Comparison of ENCODE assay signal across 9 cellular contexts in the genomic region with DNA sequence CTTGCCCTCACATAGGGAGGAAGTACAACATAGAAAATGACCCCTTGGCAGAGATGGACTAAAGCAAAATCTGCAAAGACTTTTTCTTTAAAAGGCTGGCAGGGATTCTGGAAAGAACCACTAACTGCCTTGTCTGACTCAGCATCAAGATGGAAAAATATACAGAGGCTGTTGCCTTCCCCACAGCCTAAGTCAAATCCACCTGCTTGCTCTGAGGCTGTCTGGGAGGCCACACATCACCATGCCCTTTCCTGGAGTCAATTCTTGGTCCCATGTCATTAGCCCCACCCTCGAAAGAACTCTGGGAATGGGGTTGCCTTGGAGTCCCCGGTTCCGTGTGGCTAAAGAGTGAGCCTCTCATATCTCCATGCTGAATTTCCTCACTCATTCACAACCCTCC. TPM values are rescaled to one million over a fixed set of nuclear protein-coding genes. Genes with fewer than 3 reads are reported as not detected.
DNase-seq lines count a peak whose midpoint lies in the region; ATAC-seq, FAIRE-seq and TF ChIP-seq lines count a peak whose summit lies in the region.
"Had no signal": no experiment of that assay in that cellular context is flagged by ENCODE, and none has a peak within 500 bp of the region (broad histone marks: within the 10 kb centered on the region; RNA-seq: fewer than 3 reads in every experiment).

No MANE protein-coding gene starts in this region.

- H4K20me1 ChIP-seq in astrocyte (ENCODE audit: insufficient read depth, low read length) = no peaks in the 10 kb centered on the region

- H3K9me3 ChIP-seq in heart left ventricle = no peaks in the 10 kb centered on the region
- no peaks in the 10 kb centered on the region for H3K9me3 ChIP-seq in astrocyte (ENCODE audit: insufficient read depth, low read depth, low read length)
- H3K9me3 ChIP-seq in uterus = no peaks in the 10 kb centered on the region

- H3K4me3 Mint-ChIP-seq in astrocyte (ENCODE audit: unreplicated experiment) (no peak overlapping the region), memory B cell (no peak overlapping the region)

- H3K4me2 ChIP-seq in astrocyte (ENCODE audit: low read length) = peak overlapping the region; percentile 53

- peak overlapping the region; percentile 20 for H3K9ac ChIP-seq in astrocyte (ENCODE audit: low read length)

- H3K9me3 Mint-ChIP-seq in astrocyte (ENCODE audit: unreplicated experiment) (no peaks in the 10 kb centered on the region), memory B cell (no peaks in the 10 kb centered on the region)

- no peak for TF ChIP-seq CTCF in heart left ventricle (IDR thresholded peaks at IDR 0.05)
- no peak for TF ChIP-seq CTCF in astrocyte (IDR thresholded peaks at IDR 0.05; ENCODE audit: insufficient read depth, low read depth, low read length)
- no peak for TF ChIP-seq CTCF in uterus (IDR thresholded peaks at IDR 0.05)

- H2AFZ ChIP-seq in astrocyte (ENCODE audit: low read depth, low read length) = peak overlapping the region; percentile 40

- FAIRE-seq in astrocyte (lab: Jason Lieb, UNC) = no peak
- FAIRE-seq: G401.6 had no signal

- DNase-seq in heart left ventricle = peak in 1 of 5 donors; percentile 22
- no peak for DNase-seq in cardiac septum (ENCODE audit: low spot score)
- DNase-seq in astrocyte (ENCODE audit: low read depth) = peak; percentile 75
- DNase-seq in memory B cell (ENCODE audit: low spot score in 2 of 2) = no peak
- no peak for DNase-seq in uterus
- no peak for DNase-seq in DMS114 treated with DMSO at 0.1 percent for 48 hours (lab: John Stamatoyannopoulos, UW; ENCODE audit: unreplicated experiment)
- DNase-seq in middle frontal gyrus (ENCODE audit: extremely low spot score, low spot score) = no peak
- no peak for DNase-seq in NCI-H69 (lab: John Stamatoyannopoulos, UW)

- H3K36me3 ChIP-seq in heart left ventricle (peaks cover 0 to 14% (median 1%) of the 10 kb centered on the region in 9 donors), astrocyte (ENCODE audit: insufficient read depth, low read length) (no peaks in the 10 kb centered on the region), uterus (no peaks in the 10 kb centered on the region)

- H3K27me3 ChIP-seq in heart left ventricle (no peaks in the 10 kb centered on the region), astrocyte (ENCODE audit: insufficient read depth, low read length) (no peaks in the 10 kb centered on the region), uterus (no peaks in the 10 kb centered on the region)

- peak overlapping the region; percentile 76 for H3K27ac Mint-ChIP-seq in astrocyte (ENCODE audit: unreplicated experiment)
- peak overlapping the region; percentile 92 for H3K27ac Mint-ChIP-seq in memory B cell

- TF ChIP-seq POLR2A in heart left ventricle (IDR thresholded peaks at IDR 0.05) (no peak), uterus (IDR thresholded peaks at IDR 0.05) (no peak)

- ATAC-seq in heart left ventricle (peak in 3 of 4 donors; percentile 8 to 33 (median 15)), memory B cell (ENCODE audit: low read depth) (no peak)

- H3K27me3 Mint-ChIP-seq in astrocyte (ENCODE audit: low read depth, unreplicated experiment) (no peaks in the 10 kb centered on the region), memory B cell (no peaks in the 10 kb centered on the region)

- intact Hi-C loops in heart left ventricle (cut with DNase I) = loop anchor here in 6 of 10 donors (5.0 to 10.0 kb wide), 6 partner anchors 54 to 364 kb away; a partner anchor contains a TSS
- intact Hi-C loops in cardiac septum (cut with DNase I) = loop anchor here (2.0 to 10.0 kb wide), 2 partner anchors 77 to 367 kb away; a partner anchor contains a TSS
- intact Hi-C loops in uterus (cut with DNase I; ENCODE audit: low total_unique reads) = no loop called here

- 52 to 66% (median 59%) methylated on average over 3 of the region's 3 CpGs for WGBS in heart left ventricle, 4 donors

- H3K4me3 ChIP-seq in heart left ventricle (no peak overlapping the region), astrocyte (ENCODE audit: insufficient read depth, low read depth, low read length) (no peak overlapping the region), uterus (no peak overlapping the region)

- H3K4me1 ChIP-seq in heart left ventricle (peaks cover 11 to 97% (median 44%) of the 10 kb centered on the region in 12 donors), astrocyte (ENCODE audit: insufficient read depth, low read length) (peaks cover 32% of the 10 kb centered on the region), uterus (peaks cover 0 to 15% of the 10 kb centered on the region in 2 donors)

- H3K4me1 Mint-ChIP-seq in astrocyte (ENCODE audit: low read depth, unreplicated experiment) (peaks cover 28% of the 10 kb centered on the region), memory B cell (peaks cover 63% of the 10 kb centered on the region)

- no peaks in the 10 kb centered on the region for H3K79me2 ChIP-seq in astrocyte (ENCODE audit: insufficient read depth, low read length)

- H3K27ac ChIP-seq in heart left ventricle (peak overlapping the region; percentile 60 to 90 (median 78)), astrocyte (ENCODE audit: low read depth, low read length) (peak overlapping the region; percentile 29), uterus (peak overlapping the region; percentile 88 to 91)

- no peaks in the 10 kb centered on the region for H3K36me3 Mint-ChIP-seq in astrocyte (ENCODE audit: low read depth, unreplicated experiment)
- H3K36me3 Mint-ChIP-seq in memory B cell = peaks cover 2% of the 10 kb centered on the region

RNA-seq across cellular contexts. Expression of a gene that starts 39.5 kb away (rescaled TPM):
- 1 to 10 TPM in 2 of 9 donors, under 1 TPM in 2, not detected in 5; 0.15 to 5.9 (median 1.7) TPM for total RNA-seq in heart left ventricle
- polyA plus RNA-seq in heart left ventricle = not detected
- 0.83 TPM for total RNA-seq in cardiac septum
- total RNA-seq in astrocyte = not detected in 2 replicates
- not detected for total RNA-seq in uterus

Comparison
In these comparisons a context has a peak if more than half of its experiments do, and no peak if none do; other contexts are left out.
1. H3K27ac ChIP-seq: peak in every context shown above with its lines; median percentile 90 in uterus; 78 in heart left ventricle; 29 in astrocyte.